ENCODE assay signal across 29 cellular contexts in genomic region chr20:5267092-5267491, GRCh38. TPM values are rescaled to one million over a fixed set of nuclear protein-coding genes. Genes with fewer than 3 reads are reported as not detected.
DNase-seq lines count a peak whose midpoint lies in the region; ATAC-seq, FAIRE-seq and TF ChIP-seq lines count a peak whose summit lies in the region.
"Had no signal": no experiment of that assay in that cellular context is flagged by ENCODE, and none has a peak within 500 bp of the region (broad histone marks: within the 10 kb centered on the region; RNA-seq: fewer than 3 reads in every experiment).

No MANE protein-coding gene starts in this region.

- FAIRE-seq in HepG2 (lab: Jason Lieb, UNC) = no peak
- FAIRE-seq: GM12892 had no signal

- TF ChIP-seq EP300 in HepG2 (IDR thresholded peaks at IDR 0.05; ENCODE audit: low read depth in 2 of 2, low read length in 2 of 2) (no peak), HepG2 (CRISPR knock-in tag; IDR thresholded peaks at IDR 0.05; ENCODE audit: borderline replicate concordance) (no peak)

- TF ChIP-seq CTCF in lower leg skin (IDR thresholded peaks at IDR 0.05) (no peak), uterus (IDR thresholded peaks at IDR 0.05) (no peak), HepG2 (CRISPR knock-in tag; IDR thresholded peaks at IDR 0.05) (no peak)

- H3K9me3 ChIP-seq in naive thymus-derived CD4-positive, alpha-beta T cell (ENCODE audit: control insufficient read depth in 2 of 3, low read length in 3 of 3) = no peaks in the 10 kb centered on the region
- H3K9me3 ChIP-seq in uterus = no peaks in the 10 kb centered on the region
- no peaks in the 10 kb centered on the region for H3K9me3 ChIP-seq in HepG2 (ENCODE audit: low read length)
- H3K9me3 ChIP-seq: BE2C, HAP-1, MG63 had no signal

- no peak for TF ChIP-seq RAD21 in HepG2 (CRISPR knock-in tag; IDR thresholded peaks at IDR 0.05)

- no peak overlapping the region for H3K4me3 Mint-ChIP-seq in activated CD8-positive, alpha-beta memory T cell treated with anti-CD3 and anti-CD28 coated beads, Interleukin-2, amount 10 ng/mL, durations not matched to agents 7 days and 5 days
- no peak overlapping the region for H3K4me3 Mint-ChIP-seq in naive thymus-derived CD4-positive, alpha-beta T cell
- H3K4me3 Mint-ChIP-seq: CD4-positive, CD25-positive, alpha-beta regulatory T cell; HFFc6 had no signal

- intact Hi-C loops in naive thymus-derived CD4-positive, alpha-beta T cell (cut with micrococcal nuclease) = no loop called here
- intact Hi-C loops in lower leg skin (cut with DNase I; ENCODE audit: low total_unique reads) (no loop called here), uterus (cut with DNase I; ENCODE audit: low total_unique reads) (no loop called here), HepG2 (cut with micrococcal nuclease; ENCODE audit: unreplicated experiment) (no loop called here)

- no peaks in the 10 kb centered on the region for H3K79me2 ChIP-seq in HepG2 (ENCODE audit: insufficient read depth, low read length)

- POLR2A ChIA-PET in naive thymus-derived CD4-positive, alpha-beta T cell (lab: Charles Lee) = no interaction called here
- POLR2A ChIA-PET in HepG2 (lab: Yijun Ruan, JAX) = no interaction called here

- no TSS peak for BruUV-seq in HepG2 (replicated peaks; lab: Mats Ljungman, UMichigan)

- no peaks in the 10 kb centered on the region for H3K9me3 Mint-ChIP-seq in activated CD8-positive, alpha-beta memory T cell treated with anti-CD3 and anti-CD28 coated beads, Interleukin-2, amount 10 ng/mL, durations not matched to agents 7 days and 5 days (ENCODE audit: low read depth)
- H3K9me3 Mint-ChIP-seq in naive thymus-derived CD4-positive, alpha-beta T cell = peaks cover 0 to 2% (median 0%) of the 10 kb centered on the region in 11 donors
- H3K9me3 Mint-ChIP-seq: HFFc6 had no signal

- TF ChIP-seq POLR2A in lower leg skin (IDR thresholded peaks at IDR 0.05) (no peak), uterus (IDR thresholded peaks at IDR 0.05) (no peak), HepG2 (IDR thresholded peaks at IDR 0.05; ENCODE audit: insufficient read depth in 1 of 2, low read depth in 2 of 2, low read length in 2 of 2) (no peak)

- no peaks in the 10 kb centered on the region for H3K36me3 ChIP-seq in naive thymus-derived CD4-positive, alpha-beta T cell (ENCODE audit: control insufficient read depth in 2 of 3, insufficient read depth in 3 of 3, low read length in 3 of 3)
- H3K36me3 ChIP-seq in uterus (no peaks in the 10 kb centered on the region), HepG2 (replicated peaks in 1 of 2; ENCODE audit: control insufficient read depth in 1 of 2, insufficient read depth in 2 of 2, low read length in 2 of 2) (no peaks in the 10 kb centered on the region)
- H3K36me3 ChIP-seq: BE2C, HAP-1, MG63 had no signal

- H3K27ac ChIP-seq in naive thymus-derived CD4-positive, alpha-beta T cell (ENCODE audit: low read depth, low read length) = no peak overlapping the region
- H3K27ac ChIP-seq in uterus (no peak overlapping the region), HepG2 (ENCODE audit: extremely low read length, insufficient read depth, low read length) (no peak overlapping the region)
- H3K27ac ChIP-seq: 22Rv1, GM23248 had no signal

- no peak for ATAC-seq in activated CD8-positive, alpha-beta memory T cell treated with anti-CD3 and anti-CD28 coated beads, Interleukin-2, amount 10 ng/mL, durations not matched to agents 7 days and 5 days
- ATAC-seq in HG03175 (IDR thresholded peaks at IDR 0.05; ENCODE audit: unreplicated experiment) (peak; percentile 68), HepG2 (no peak)
- peak; percentile 18 for ATAC-seq in naive thymus-derived CD4-positive, alpha-beta T cell

- H3K4me1 ChIP-seq in naive thymus-derived CD4-positive, alpha-beta T cell (ENCODE audit: control insufficient read depth in 2 of 2, insufficient read depth in 2 of 2, low read length in 2 of 2) = peaks cover 0 to 32% of the 10 kb centered on the region in 2 donors
- H3K4me1 ChIP-seq in uterus = no peaks in the 10 kb centered on the region
- no peaks in the 10 kb centered on the region for H3K4me1 ChIP-seq in HepG2 (ENCODE audit: insufficient read depth, low read length)
- H3K4me1 ChIP-seq: BE2C, HAP-1 had no signal

- in situ Hi-C loops in HepG2 (cut with HindIII; ENCODE audit: extremely low pct_ligation_motif_present, low pct_unique_long_range_greater_than_20kb) = no loop called here

- DNase-seq in activated CD8-positive, alpha-beta memory T cell treated with anti-CD3 and anti-CD28 coated beads, Interleukin-2, amount 10 ng/mL, durations not matched to agents 7 days and 5 days = no peak
- DNase-seq in activated CD8-positive, alpha-beta memory T cell treated with anti-CD3 and anti-CD28 coated beads, Interleukin-2, amount 50 U/mL, for 4 hours = no peak
- DNase-seq in naive thymus-derived CD4-positive, alpha-beta T cell = no peak
- DNase-seq in lower leg skin (ENCODE audit: low spot score in 2 of 2) = no peak
- no peak for DNase-seq in uterus
- DNase-seq in HepG2 (ENCODE audit: low spot score) = no peak
- DNase-seq in DMS153 treated with DMSO at 0.1 percent for 48 hours (lab: John Stamatoyannopoulos, UW; ENCODE audit: unreplicated experiment) = no peak
- DNase-seq: ACHN; BE2C; CD4-positive, CD25-positive, alpha-beta regulatory T cell; COR-L47; GDM1; GM23248; HFFc6; IMR-90; KG1; MG63; NCI-H1417 treated with DMSO at 0.1 percent for 48 hours; NCI-H187; NCI-H2081 treated with DMSO at 0.1 percent for 48 hours; NCI-H2171; NCI-H226; NCI-H510A; NCI-H69; SHP77 treated with DMSO at 0.1 percent for 48 hours had no signal

- CTCF ChIA-PET in activated CD8-positive, alpha-beta memory T cell treated with anti-CD3 and anti-CD28 coated beads, Interleukin-2, amount 10 ng/mL, durations not matched to agents 7 days and 5 days (lab: Charles Lee) = no interaction called here
- CTCF ChIA-PET in naive thymus-derived CD4-positive, alpha-beta T cell (lab: Charles Lee) = no interaction called here
- CTCF ChIA-PET in HepG2 (lab: Yijun Ruan, JAX; ENCODE audit: low intra/inter-chr PET ratio, low total read pairs) = no interaction called here

- no peaks in the 10 kb centered on the region for H3K36me3 Mint-ChIP-seq in activated CD8-positive, alpha-beta memory T cell treated with anti-CD3 and anti-CD28 coated beads, Interleukin-2, amount 10 ng/mL, durations not matched to agents 7 days and 5 days
- no peaks in the 10 kb centered on the region for H3K36me3 Mint-ChIP-seq in naive thymus-derived CD4-positive, alpha-beta T cell
- H3K36me3 Mint-ChIP-seq: CD4-positive, CD25-positive, alpha-beta regulatory T cell had no signal

- peaks cover 14% of the 10 kb centered on the region for H3K4me1 Mint-ChIP-seq in activated CD8-positive, alpha-beta memory T cell treated with anti-CD3 and anti-CD28 coated beads, Interleukin-2, amount 10 ng/mL, durations not matched to agents 7 days and 5 days
- H3K4me1 Mint-ChIP-seq in naive thymus-derived CD4-positive, alpha-beta T cell = peaks cover 0 to 5% (median 0%) of the 10 kb centered on the region in 7 donors
- H3K4me1 Mint-ChIP-seq: CD4-positive, CD25-positive, alpha-beta regulatory T cell had no signal

- no peaks in the 10 kb centered on the region for H3K27me3 ChIP-seq in naive thymus-derived CD4-positive, alpha-beta T cell (ENCODE audit: control insufficient read depth in 2 of 2, insufficient read depth in 2 of 2, low read length in 2 of 2)
- H3K27me3 ChIP-seq in uterus (no peaks in the 10 kb centered on the region), HepG2 (ENCODE audit: control insufficient read depth in 1 of 2, insufficient read depth in 2 of 2, low read length in 2 of 2) (peaks cover 8 to 53% of the 10 kb centered on the region in 2 experiments; a peak in 4 of 5 replicates)
- H3K27me3 ChIP-seq: MG63 had no signal

- H3K4me3 ChIP-seq in naive thymus-derived CD4-positive, alpha-beta T cell (ENCODE audit: low read length) = no peak overlapping the region
- no peak overlapping the region for H3K4me3 ChIP-seq in lower leg skin (ENCODE audit: low read depth, poor library complexity, severe bottlenecking)
- H3K4me3 ChIP-seq in uterus = no peak overlapping the region
- no peak overlapping the region for H3K4me3 ChIP-seq in HepG2 (replicated peaks in 1 of 3; ENCODE audit: insufficient read depth in 1 of 3, low read depth in 2 of 3, low read length in 3 of 3)
- H3K4me3 ChIP-seq: GM23248, HAP-1, MG63 had no signal

- no peak overlapping the region for H3K4me2 ChIP-seq in HepG2 (ENCODE audit: low read depth, low read length)

- H4K20me1 ChIP-seq in HepG2 (ENCODE audit: insufficient read depth, low read length) = no peaks in the 10 kb centered on the region

- H3K27me3 Mint-ChIP-seq in activated CD8-positive, alpha-beta memory T cell treated with anti-CD3 and anti-CD28 coated beads, Interleukin-2, amount 10 ng/mL, durations not matched to agents 7 days and 5 days = peaks cover 32% of the 10 kb centered on the region
- H3K27me3 Mint-ChIP-seq in naive thymus-derived CD4-positive, alpha-beta T cell = peaks cover 15 to 29% (median 24%) of the 10 kb centered on the region in 5 donors

- peak overlapping the region; percentile 45 for H3K27ac Mint-ChIP-seq in activated CD8-positive, alpha-beta memory T cell treated with anti-CD3 and anti-CD28 coated beads, Interleukin-2, amount 10 ng/mL, durations not matched to agents 7 days and 5 days
- no peak overlapping the region for H3K27ac Mint-ChIP-seq in naive thymus-derived CD4-positive, alpha-beta T cell
- H3K27ac Mint-ChIP-seq: CD4-positive, CD25-positive, alpha-beta regulatory T cell; HFFc6 had no signal

- H3K9ac ChIP-seq in HepG2 (ENCODE audit: insufficient read depth, low read depth, low read length) = no peak overlapping the region
- H3K9ac ChIP-seq: GM23248 had no signal

- no peak overlapping the region for H2AFZ ChIP-seq in HepG2 (ENCODE audit: low read length)
- H2AFZ ChIP-seq: GM23248 had no signal

- whole genome bisulfite sequencing in lower leg skin, 2 donors = 64% methylated on average over 1 of the region's 1 CpG
- 2% methylated on average over 1 of the region's 1 CpG for WGBS in HepG2 (ENCODE audit: low lambda C conversion rate)

RNA-seq across cellular contexts. Expression of gene PROKR2, which starts 49.7 kb away (rescaled TPM):
- not detected for total RNA-seq in activated CD8-positive, alpha-beta memory T cell treated with anti-CD3 and anti-CD28 coated beads, Interleukin-2, amount 10 ng/mL, durations not matched to agents 7 days and 5 days
- total RNA-seq in naive thymus-derived CD4-positive, alpha-beta T cell = not detected
- not detected for polyA plus RNA-seq in naive thymus-derived CD4-positive, alpha-beta T cell
- not detected for total RNA-seq in lower leg skin
- total RNA-seq in uterus = under 1 TPM in 1 of 4 donors, not detected in 3; 0.83 TPM
- not detected in 2 replicates for total RNA-seq in HepG2 (2016; rRNA removed; fragmentation: Illumina TruSeq; extraction: Trizol)
- total RNA-seq in HepG2 (2016; cell fraction: cytosol; rRNA removed; fragmentation: Illumina TruSeq; extraction: Trizol; ENCODE audit: low read depth) = not detected in 2 replicates
- not detected in 2 replicates for total RNA-seq in HepG2 (2016; cell fraction: insoluble cytoplasmic fraction; rRNA removed; fragmentation: Illumina TruSeq; extraction: Trizol)
- not detected in 2 replicates for total RNA-seq in HepG2 (2016; cell fraction: membrane; rRNA removed; fragmentation: Illumina TruSeq; extraction: Trizol)
- not detected in 2 replicates for total RNA-seq in HepG2 (2016; cell fraction: nucleus; rRNA removed; fragmentation: Illumina TruSeq; extraction: Trizol)
- polyA plus RNA-seq in HepG2 (2011; rRNA removed) = not detected in 2 replicates
- not detected in 2 replicates for polyA plus RNA-seq in HepG2 (2011; cell fraction: cytosol; rRNA removed)
- not detected in 2 replicates for polyA plus RNA-seq in HepG2 (2011; cell fraction: nucleus; rRNA removed)
- not detected in 2 replicates for polyA plus RNA-seq in HepG2 (2012)
- not detected in 2 replicates for polyA plus RNA-seq in HepG2 (2016; cell fraction: cytosol; fragmentation: Illumina TruSeq; extraction: Trizol; ENCODE audit: low read depth)
- polyA plus RNA-seq in HepG2 (2016; cell fraction: insoluble cytoplasmic fraction; fragmentation: Illumina TruSeq; extraction: Trizol; ENCODE audit: low read depth) = not detected in 2 replicates
- not detected in 2 replicates for polyA plus RNA-seq in HepG2 (2016; cell fraction: membrane; fragmentation: Illumina TruSeq; extraction: Trizol; ENCODE audit: low read depth)
- not detected in 2 replicates for polyA plus RNA-seq in HepG2 (2016; cell fraction: nucleus; fragmentation: Illumina TruSeq; extraction: Trizol; ENCODE audit: insufficient read depth, low read depth)
- not detected in 2 replicates for polyA minus RNA-seq in HepG2 (2011; rRNA and poly(A)+ RNA removed; ENCODE audit: low replicate concordance)
- not detected in 2 replicates for polyA minus RNA-seq in HepG2 (2011; cell fraction: cytosol; rRNA and poly(A)+ RNA removed)
- not detected in 2 replicates for polyA minus RNA-seq in HepG2 (2011; cell fraction: nucleus; rRNA and poly(A)+ RNA removed)
- total RNA-seq: CD4-positive, CD25-positive, alpha-beta regulatory T cell; GM23248; HFFc6; IMR-90 had no signal
- polyA plus RNA-seq: CD4-positive, CD25-positive, alpha-beta regulatory T cell; GM23248; IMR-90 had no signal

Comparison
In these comparisons a context has a peak if more than half of its experiments do, and no peak if none do; other contexts are left out.
1. ATAC-seq: peak in HG03175 (single experiment) and naive thymus-derived CD4-positive, alpha-beta T cell (single experiment); none in activated CD8-positive, alpha-beta memory T cell treated with anti-CD3 and anti-CD28 coated beads, Interleukin-2, amount 10 ng/mL, durations not matched to agents 7 days and 5 days (single experiment) and HepG2 (single experiment).